9 cellular contexts compared by ENCODE assay signal in the genomic region with DNA sequence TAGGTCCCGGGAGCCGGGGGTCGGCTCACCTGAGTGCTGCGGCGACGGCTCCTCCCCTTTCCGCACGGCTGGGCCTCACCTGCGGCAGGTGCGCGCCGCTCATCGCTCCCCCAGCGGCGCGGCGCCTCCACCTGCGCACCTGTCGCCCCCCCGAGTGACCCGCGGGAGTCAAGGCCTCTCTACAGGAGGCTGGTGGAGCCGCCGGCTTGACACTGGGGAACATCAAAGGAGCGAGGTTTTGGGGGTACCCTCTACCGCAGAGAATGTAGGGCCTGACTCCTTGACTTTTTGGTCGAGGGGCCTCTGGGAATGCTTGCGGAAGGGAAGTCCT. TPM values are rescaled to one million over a fixed set of nuclear protein-coding genes. Genes with fewer than 3 reads are reported as not detected.
DNase-seq lines count a peak whose midpoint lies in the region; ATAC-seq, FAIRE-seq and TF ChIP-seq lines count a peak whose summit lies in the region.
"Had no signal": no experiment of that assay in that cellular context is flagged by ENCODE, and none has a peak within 500 bp of the region (broad histone marks: within the 10 kb centered on the region; RNA-seq: fewer than 3 reads in every experiment).

No MANE protein-coding gene starts in this region.

- H3K9me3 ChIP-seq in Karpas-422 (ENCODE audit: low read length) (no peaks in the 10 kb centered on the region), pancreas (no peaks in the 10 kb centered on the region)
- no peaks in the 10 kb centered on the region for H3K9me3 ChIP-seq in effector memory CD4-positive, alpha-beta T cell (ENCODE audit: control insufficient read depth, low read length)

- ATAC-seq in pancreas, result no peak

- H3K27me3 ChIP-seq in Karpas-422 (ENCODE audit: low read length) (no peaks in the 10 kb centered on the region; the same call in 1 of the 2 replicates), pancreas (no peaks in the 10 kb centered on the region)
- no peaks in the 10 kb centered on the region for H3K27me3 ChIP-seq in effector memory CD4-positive, alpha-beta T cell (replicated peaks; ENCODE audit: control insufficient read depth, insufficient read depth, low read length, poor library complexity, severe bottlenecking)

- H3K4me3 ChIP-seq in Karpas-422 (ENCODE audit: low read length) (peak overlapping the region; percentile 32; the same call in 1 of the 2 replicates), pancreas (peak overlapping the region in 3 of 4 donors; percentile 53 to 78 (median 66))
- H3K4me3 ChIP-seq in effector memory CD4-positive, alpha-beta T cell (ENCODE audit: insufficient read depth, low read depth, low read length, poor library complexity, severe bottlenecking), result peak overlapping the region; percentile 71

- no peaks in the 10 kb centered on the region for H3K9me3 Mint-ChIP-seq in Calu3 (ENCODE audit: low read depth, unreplicated experiment)
- no peaks in the 10 kb centered on the region for H3K9me3 Mint-ChIP-seq in HFFc6
- H3K9me3 Mint-ChIP-seq: activated T-helper 1 cell treated with anti-CD3 and anti-CD28 coated beads, Interleukin-12 subunit alpha, Interleukin-12 subunit beta, Interleukin-2, Interleukin-4 antibody, amounts not matched to agents 30 ng/mL and 10 ng/mL and 1 ng/mL, durations not matched to agents 14 hours and 24 hours and 36 hours had no signal

- FAIRE-seq in pancreas (lab: Jason Lieb, UNC), result no peak

- H3K27ac Mint-ChIP-seq in Calu3 (ENCODE audit: unreplicated experiment), result peak overlapping the region; percentile 63
- H3K27ac Mint-ChIP-seq in HFFc6, result no peak overlapping the region
- H3K27ac Mint-ChIP-seq: activated T-helper 1 cell treated with anti-CD3 and anti-CD28 coated beads, Interleukin-12 subunit alpha, Interleukin-12 subunit beta, Interleukin-2, Interleukin-4 antibody, amounts not matched to agents 30 ng/mL and 10 ng/mL and 1 ng/mL, durations not matched to agents 14 hours and 24 hours and 36 hours had no signal

- H3K9me2 ChIP-seq in Karpas-422 (replicated peaks; ENCODE audit: insufficient read depth, low read length), result no peaks in the 10 kb centered on the region

- TF ChIP-seq CTCF in Calu3 (IDR thresholded peaks at IDR 0.05; ENCODE audit: unreplicated experiment) (no peak), pancreas (IDR thresholded peaks at IDR 0.05) (no peak), HFFc6 (IDR thresholded peaks at IDR 0.05) (no peak)

- H3K27me3 Mint-ChIP-seq in Calu3 (ENCODE audit: unreplicated experiment) (no peaks in the 10 kb centered on the region), HFFc6 (ENCODE audit: insufficient read depth) (peaks cover 12% of the 10 kb centered on the region)

- DNase-seq in Calu3 (peak; percentile 43), Karpas-422 (no peak), pancreas (peak in 1 of 6 donors; percentile 29), NCI-H128 (lab: John Stamatoyannopoulos, UW; ENCODE audit: unreplicated experiment) (no peak), HFFc6 (no peak), GF-D8 (lab: John Stamatoyannopoulos, UW) (no peak), LoVo (ENCODE audit: low spot score) (no peak)
- no peak for DNase-seq in effector memory CD4-positive, alpha-beta T cell

- H3K4me2 ChIP-seq in Karpas-422 (ENCODE audit: low read depth, low read length, poor library complexity, severe bottlenecking), result peak overlapping the region; percentile 90

- TSS peak; percentile 57 for BruUV-seq in Calu3 (replicated peaks; lab: Mats Ljungman, UMichigan)

- H3K36me3 ChIP-seq in Karpas-422 (ENCODE audit: insufficient read depth, low read length) (no peaks in the 10 kb centered on the region), pancreas (no peaks in the 10 kb centered on the region)
- H3K36me3 ChIP-seq in effector memory CD4-positive, alpha-beta T cell (ENCODE audit: control insufficient read depth, insufficient read depth, low read length), result no peaks in the 10 kb centered on the region

- H3K36me3 Mint-ChIP-seq in Calu3 (ENCODE audit: insufficient read depth, unreplicated experiment) (peaks cover 65% of the 10 kb centered on the region), HFFc6 (ENCODE audit: low read depth) (peaks cover 10% of the 10 kb centered on the region; the same call in 1 of the 2 replicates)

- H3K4me1 ChIP-seq in Karpas-422 (ENCODE audit: low read length) (peaks cover 46% of the 10 kb centered on the region), pancreas (peaks cover 0 to 11% (median 7%) of the 10 kb centered on the region in 3 donors)
- peaks cover 33% of the 10 kb centered on the region for H3K4me1 ChIP-seq in effector memory CD4-positive, alpha-beta T cell (ENCODE audit: control insufficient read depth, insufficient read depth, low read length, poor library complexity, severe bottlenecking)

- H3K4me1 Mint-ChIP-seq in Calu3 (ENCODE audit: low read depth, unreplicated experiment) (peaks cover 27% of the 10 kb centered on the region), HFFc6 (ENCODE audit: low read depth) (peaks cover 8% of the 10 kb centered on the region)

- H4K20me1 ChIP-seq in Karpas-422 (ENCODE audit: insufficient read depth, low read depth, low read length), result peaks cover 6% of the 10 kb centered on the region; the same call in 1 of the 2 replicates

- H3K79me2 ChIP-seq in Karpas-422 (ENCODE audit: low read length), result no peaks in the 10 kb centered on the region

- WGBS in pancreas, 2 donors, result 6% methylated on average over 22 to 28 of the region's 28 CpGs

- H3K4me3 Mint-ChIP-seq in Calu3 (ENCODE audit: low read depth, unreplicated experiment), result peak overlapping the region; percentile 94
- H3K4me3 Mint-ChIP-seq in HFFc6, result no peak overlapping the region; the same call in 1 of the 2 replicates

- H2AFZ ChIP-seq in Karpas-422 (ENCODE audit: low read length), result no peak overlapping the region

- H3K27ac ChIP-seq in Karpas-422 (ENCODE audit: low read length), result no peak overlapping the region
- H3K27ac ChIP-seq in effector memory CD4-positive, alpha-beta T cell (ENCODE audit: insufficient read depth, low read length, poor library complexity, severe bottlenecking), result no peak overlapping the region
- H3K27ac ChIP-seq in pancreas, result no peak overlapping the region

- intact Hi-C loops in Calu3 (cut with micrococcal nuclease; ENCODE audit: unreplicated experiment) (loop anchor here (2.0 to 10.0 kb wide), 4 partner anchors 36 to 436 kb away; no protein-coding TSS in a partner anchor), pancreas (cut with DNase I) (loop anchor here in 2 of 3 donors (10.0 kb wide), 4 partner anchors 146 to 436 kb away; no protein-coding TSS in a partner anchor)

- CTCF ChIA-PET in Calu3 (lab: Charles Lee), result interaction anchor here (1.0 to 1.3 kb wide), 4 partner anchors 12 to 165 kb away, joined by 3 to 6 read pairs (median 3); no protein-coding TSS in a partner anchor

- no peak overlapping the region for H3K9ac ChIP-seq in Karpas-422 (ENCODE audit: low read length)

RNA-seq across cellular contexts. Expression of gene IER5L, which starts 0.5 kb away (rescaled TPM):
- 53.1 and 60.3 TPM in 2 replicates for total RNA-seq in Calu3 (2022)
- total RNA-seq in Karpas-422 (2014; rRNA removed; shearing (Covaris generic); ENCODE audit: low replicate concordance), result 0.48 and 2.3 TPM in 2 replicates
- total RNA-seq in pancreas, result 10 to 100 TPM in 1 of 6 donors, 1 to 10 TPM in 5; 1.8 to 13.2 (median 4.6) TPM
- 10 to 100 TPM in 1 of 2 donors, 1 to 10 TPM in 1; 6.1 to 14.3 TPM for polyA plus RNA-seq in pancreas
- total RNA-seq in HFFc6 (2021; fragmentation: NEBNext Ultra II Directional; extraction: Animal tissue kit (Norgen Biotek cat#: 25700)), result 10 to 100 TPM; 28.5 to 45.1 (median 42.2) TPM
